ENCODE assay signal across 8 cellular contexts in genomic region chr3:61637088-61638051, GRCh38.
DNase-seq lines count a peak whose midpoint lies in the region; ATAC-seq lines count a peak whose summit lies in the region.

No MANE protein-coding gene starts in this region.

- peak overlapping the region; percentile 32 for H3K27ac ChIP-seq in subcutaneous abdominal adipose tissue (ENCODE audit: low read depth, low read length)

- H3K4me1 ChIP-seq in subcutaneous abdominal adipose tissue (ENCODE audit: control insufficient read depth in 5 of 5, insufficient read depth in 5 of 5, low read length in 5 of 5), result peaks cover 2 to 15% (median 8%) of the 10 kb centered on the region in 5 donors

- H3K27me3 ChIP-seq in subcutaneous abdominal adipose tissue (ENCODE audit: control insufficient read depth in 5 of 5, insufficient read depth in 4 of 5, low read length in 5 of 5), result no peaks in the 10 kb centered on the region

- H3K36me3 ChIP-seq in subcutaneous abdominal adipose tissue (ENCODE audit: control insufficient read depth in 5 of 5, insufficient read depth in 5 of 5, low read length in 5 of 5), result no peaks in the 10 kb centered on the region

- H3K9me3 ChIP-seq in subcutaneous abdominal adipose tissue (ENCODE audit: control insufficient read depth in 5 of 5, low read length in 5 of 5), result no peaks in the 10 kb centered on the region

- ATAC-seq in GM19395 (IDR thresholded peaks at IDR 0.05; ENCODE audit: unreplicated experiment) (peak; percentile 93), HG03354 (IDR thresholded peaks at IDR 0.05; ENCODE audit: poor library complexity, severe bottlenecking, unreplicated experiment) (peak; percentile 62)
- no peak for ATAC-seq in activated CD4-positive, CD25-positive, alpha-beta regulatory T cell treated with anti-CD3 and anti-CD28 coated beads, Interleukin-2, amount 50 U/mL, for 24 hours

- peak overlapping the region in 2 of 5 donors; percentile 7 to 31 for H3K9ac ChIP-seq in subcutaneous abdominal adipose tissue (ENCODE audit: low read length in 5 of 5)

- DNase-seq in fibroblast of peridontal ligament (ENCODE audit: extremely low read depth) (peak; percentile 34), NOMO-1 treated with DMSO at 0.1 percent for 48 hours (lab: John Stamatoyannopoulos, UW; ENCODE audit: unreplicated experiment) (no peak), iPS-NIHi11 (ENCODE audit: low spot score) (no peak), hippocampal formation (lab: John Stamatoyannopoulos, UW) (no peak)

- H3K4me3 ChIP-seq in subcutaneous abdominal adipose tissue (ENCODE audit: low read depth in 1 of 5, low read length in 5 of 5), result peak overlapping the region; percentile 46 to 61 (median 48)

Comparison
In these comparisons a context has a peak if more than half of its experiments do, and no peak if none do; other contexts are left out.
1. ATAC-seq: peak in GM19395 (single experiment) and HG03354 (single experiment); none in activated CD4-positive, CD25-positive, alpha-beta regulatory T cell treated with anti-CD3 and anti-CD28 coated beads, Interleukin-2, amount 50 U/mL, for 24 hours (0 of 2).